Comparison of ENCODE assay signal across 17 cellular contexts in genomic region chr10:43254199-43254730, GRCh38. TPM values are rescaled to one million over a fixed set of nuclear protein-coding genes. Genes with fewer than 3 reads are reported as not detected.
DNase-seq lines count a peak whose midpoint lies in the region; ATAC-seq, FAIRE-seq and TF ChIP-seq lines count a peak whose summit lies in the region.
"Had no signal": no experiment of that assay in that cellular context is flagged by ENCODE, and none has a peak within 500 bp of the region (broad histone marks: within the 10 kb centered on the region; RNA-seq: fewer than 3 reads in every experiment).

No MANE protein-coding gene starts in this region.

- no peak for ATAC-seq in activated naive CD8-positive, alpha-beta T cell treated with anti-CD3 and anti-CD28 coated beads, Interleukin-2, amount 10 ng/mL, durations not matched to agents 7 days and 5 days (ENCODE audit: low read depth)
- ATAC-seq in activated naive CD8-positive, alpha-beta T cell treated with anti-CD3 and anti-CD28 coated beads, Interleukin-2, amount 50 U/mL, for 24 hours: no peak
- no peak for ATAC-seq in upper lobe of left lung (ENCODE audit: low FRiP score in 2 of 2)
- no peak for ATAC-seq in activated CD4-positive, CD25-positive, alpha-beta regulatory T cell treated with anti-CD3 and anti-CD28 coated beads, Interleukin-2, amount 50 U/mL, for 24 hours

- no peak overlapping the region for H3K4me3 Mint-ChIP-seq in activated naive CD8-positive, alpha-beta T cell treated with anti-CD3 and anti-CD28 coated beads, Interleukin-2, amount 10 ng/mL, durations not matched to agents 7 days and 5 days
- H3K4me3 Mint-ChIP-seq in activated naive CD8-positive, alpha-beta T cell treated with anti-CD3 and anti-CD28 coated beads, Interleukin-2, amount 50 U/mL, for 24 hours: no peak overlapping the region
- H3K4me3 Mint-ChIP-seq in chondrocyte (ENCODE audit: unreplicated experiment): no peak overlapping the region
- H3K4me3 Mint-ChIP-seq: activated T-cell treated with anti-CD3 and anti-CD28 coated beads, Interleukin-2, amount 50 U/mL, for 72 hours had no signal

- TF ChIP-seq CTCF in chondrocyte (IDR thresholded peaks at IDR 0.05) (no peak), upper lobe of left lung (IDR thresholded peaks at IDR 0.05) (no peak)

- TF ChIP-seq POLR2A in upper lobe of left lung (IDR thresholded peaks at IDR 0.05): no peak

- peak overlapping the region in 1 of 4 donors; percentile 55 for H3K27ac ChIP-seq in upper lobe of left lung
- H3K27ac ChIP-seq: colonic mucosa, WERI-Rb-1 had no signal

- H3K9me3 ChIP-seq in upper lobe of left lung: no peaks in the 10 kb centered on the region
- H3K9me3 ChIP-seq: colonic mucosa, heart right ventricle had no signal

- H3K4me3 ChIP-seq in upper lobe of left lung: no peak overlapping the region
- H3K4me3 ChIP-seq: colonic mucosa, heart right ventricle had no signal

- H3K9me3 Mint-ChIP-seq in activated naive CD8-positive, alpha-beta T cell treated with anti-CD3 and anti-CD28 coated beads, Interleukin-2, amount 10 ng/mL, durations not matched to agents 7 days and 5 days: no peaks in the 10 kb centered on the region
- H3K9me3 Mint-ChIP-seq in activated naive CD8-positive, alpha-beta T cell treated with anti-CD3 and anti-CD28 coated beads, Interleukin-2, amount 50 U/mL, for 24 hours: no peaks in the 10 kb centered on the region
- H3K9me3 Mint-ChIP-seq in chondrocyte (ENCODE audit: low read depth): no peaks in the 10 kb centered on the region
- H3K9me3 Mint-ChIP-seq: activated T-cell treated with anti-CD3 and anti-CD28 coated beads, Interleukin-2, amount 50 U/mL, for 72 hours had no signal

- H3K4me1 ChIP-seq in upper lobe of left lung: peaks cover 5 to 20% (median 14%) of the 10 kb centered on the region in 4 donors
- H3K4me1 ChIP-seq: colonic mucosa had no signal

- no peaks in the 10 kb centered on the region for H3K27me3 ChIP-seq in upper lobe of left lung
- H3K27me3 ChIP-seq: colonic mucosa had no signal

- no peak for FAIRE-seq in RCC 7860 (lab: Jason Lieb, UNC)
- FAIRE-seq: D721Med had no signal

- no peaks in the 10 kb centered on the region for H3K36me3 Mint-ChIP-seq in activated naive CD8-positive, alpha-beta T cell treated with anti-CD3 and anti-CD28 coated beads, Interleukin-2, amount 10 ng/mL, durations not matched to agents 7 days and 5 days
- no peaks in the 10 kb centered on the region for H3K36me3 Mint-ChIP-seq in activated naive CD8-positive, alpha-beta T cell treated with anti-CD3 and anti-CD28 coated beads, Interleukin-2, amount 50 U/mL, for 24 hours (ENCODE audit: low read depth)
- H3K36me3 Mint-ChIP-seq in chondrocyte (ENCODE audit: low read depth): no peaks in the 10 kb centered on the region

- H3K27ac Mint-ChIP-seq in activated naive CD8-positive, alpha-beta T cell treated with anti-CD3 and anti-CD28 coated beads, Interleukin-2, amount 10 ng/mL, durations not matched to agents 7 days and 5 days: no peak overlapping the region
- H3K27ac Mint-ChIP-seq in activated naive CD8-positive, alpha-beta T cell treated with anti-CD3 and anti-CD28 coated beads, Interleukin-2, amount 50 U/mL, for 24 hours: no peak overlapping the region
- no peak overlapping the region for H3K27ac Mint-ChIP-seq in chondrocyte (ENCODE audit: unreplicated experiment)
- H3K27ac Mint-ChIP-seq: activated T-cell treated with anti-CD3 and anti-CD28 coated beads, Interleukin-2, amount 50 U/mL, for 72 hours had no signal

- DNase-seq in activated naive CD8-positive, alpha-beta T cell treated with anti-CD3 and anti-CD28 coated beads, Interleukin-2, amount 10 ng/mL, durations not matched to agents 7 days and 5 days: peak; percentile 28
- DNase-seq in activated naive CD8-positive, alpha-beta T cell treated with anti-CD3 and anti-CD28 coated beads, Interleukin-2, amount 50 U/mL, for 24 hours: no peak
- DNase-seq in chondrocyte (ENCODE audit: low spot score) (peak; percentile 75), mesenteric fat pad (ENCODE audit: low spot score) (peak; percentile 87), upper lobe of left lung (peak; percentile 41 to 81), T-helper 9 cell (no peak), RCC 7860 (ENCODE audit: low spot score) (no peak)
- DNase-seq: anterior cingulate cortex, HCEC 1CT, NCI-H146, NCI-H524, WERI-Rb-1 had no signal

- H3K36me3 ChIP-seq in upper lobe of left lung: no peaks in the 10 kb centered on the region
- H3K36me3 ChIP-seq: colonic mucosa, heart right ventricle, WERI-Rb-1 had no signal

- peaks cover 4% of the 10 kb centered on the region for H3K27me3 Mint-ChIP-seq in activated naive CD8-positive, alpha-beta T cell treated with anti-CD3 and anti-CD28 coated beads, Interleukin-2, amount 10 ng/mL, durations not matched to agents 7 days and 5 days
- no peaks in the 10 kb centered on the region for H3K27me3 Mint-ChIP-seq in activated naive CD8-positive, alpha-beta T cell treated with anti-CD3 and anti-CD28 coated beads, Interleukin-2, amount 50 U/mL, for 24 hours
- peaks cover 8% of the 10 kb centered on the region for H3K27me3 Mint-ChIP-seq in chondrocyte (ENCODE audit: low read depth)

- peaks cover 10% of the 10 kb centered on the region for H3K4me1 Mint-ChIP-seq in activated naive CD8-positive, alpha-beta T cell treated with anti-CD3 and anti-CD28 coated beads, Interleukin-2, amount 10 ng/mL, durations not matched to agents 7 days and 5 days
- H3K4me1 Mint-ChIP-seq in activated naive CD8-positive, alpha-beta T cell treated with anti-CD3 and anti-CD28 coated beads, Interleukin-2, amount 50 U/mL, for 24 hours: peaks cover 8% of the 10 kb centered on the region
- no peaks in the 10 kb centered on the region for H3K4me1 Mint-ChIP-seq in chondrocyte (ENCODE audit: low read depth)

- WGBS in upper lobe of left lung, 2 donors: 78 to 92% methylated on average over 2 to 12 of the region's 12 CpGs

- TF ChIP-seq EP300 in upper lobe of left lung (IDR thresholded peaks at IDR 0.05): no peak

- POLR2A ChIA-PET in activated naive CD8-positive, alpha-beta T cell treated with anti-CD3 and anti-CD28 coated beads, Interleukin-2, amount 10 ng/mL, durations not matched to agents 7 days and 5 days (lab: Charles Lee): no interaction called here

RNA-seq across cellular contexts. Expression of gene RASGEF1A, which starts 12.6 kb away (rescaled TPM):
- 1 to 10 TPM; 4.4 to 4.9 TPM for total RNA-seq in activated naive CD8-positive, alpha-beta T cell treated with anti-CD3 and anti-CD28 coated beads, Interleukin-2, amount 10 ng/mL, durations not matched to agents 7 days and 5 days
- total RNA-seq in chondrocyte: 0.05 to 0.18 TPM in 2 of 3 replicates, not detected in the other
- 1.8 TPM for total RNA-seq in mesenteric fat pad
- 1 to 10 TPM; 2.3 to 8.4 (median 4.9) TPM for total RNA-seq in upper lobe of left lung

Comparison
In these comparisons a context has a peak if more than half of its experiments do, and no peak if none do; other contexts are left out.
1. DNase-seq: peak in activated naive CD8-positive, alpha-beta T cell treated with anti-CD3 and anti-CD28 coated beads, Interleukin-2, amount 10 ng/mL, durations not matched to agents 7 days and 5 days (single experiment), chondrocyte (single experiment), mesenteric fat pad (single experiment) and upper lobe of left lung (2 of 2); none in activated naive CD8-positive, alpha-beta T cell treated with anti-CD3 and anti-CD28 coated beads, Interleukin-2, amount 50 U/mL, for 24 hours (single experiment), T-helper 9 cell (single experiment) and RCC 7860 (single experiment).